Comparison of ENCODE assay signal across 19 cellular contexts in the genomic region with DNA sequence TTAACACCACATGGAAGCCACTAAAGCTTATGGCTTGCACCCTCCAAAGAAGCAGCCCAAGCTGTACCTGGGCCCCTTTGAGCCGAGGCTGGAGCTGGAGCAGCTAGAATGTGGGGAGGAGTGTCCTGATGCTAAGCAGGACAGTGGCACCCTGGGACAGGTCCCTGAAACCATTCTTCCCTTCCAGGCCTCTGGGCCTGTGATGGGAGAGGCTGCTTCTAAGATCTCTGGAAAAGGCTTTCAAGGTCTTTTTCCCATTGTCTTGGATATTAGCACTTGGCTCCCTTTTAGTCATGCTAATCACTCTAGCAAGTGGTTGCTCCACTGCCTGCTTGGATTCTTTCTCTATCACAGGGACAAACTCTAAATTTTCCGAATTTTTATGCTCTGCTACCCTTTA. TPM values are rescaled to one million over a fixed set of nuclear protein-coding genes. Genes with fewer than 3 reads are reported as not detected.
DNase-seq lines count a peak whose midpoint lies in the region; ATAC-seq and TF ChIP-seq lines count a peak whose summit lies in the region.
"Had no signal": no experiment of that assay in that cellular context is flagged by ENCODE, and none has a peak within 500 bp of the region (broad histone marks: within the 10 kb centered on the region; RNA-seq: fewer than 3 reads in every experiment).

No MANE protein-coding gene starts in this region.

- H3K4me1 Mint-ChIP-seq in CD8-positive, alpha-beta T cell (ENCODE audit: low read depth), result peaks cover 69% of the 10 kb centered on the region
- peaks cover 10 to 16% of the 10 kb centered on the region in 2 experiments for H3K4me1 Mint-ChIP-seq in H9
- peaks cover 20% of the 10 kb centered on the region for H3K4me1 Mint-ChIP-seq in activated CD8-positive, alpha-beta memory T cell treated with anti-CD3 and anti-CD28 coated beads, Interleukin-2, amount 10 ng/mL, durations not matched to agents 7 days and 5 days

- no peaks in the 10 kb centered on the region for H3K27me3 Mint-ChIP-seq in CD8-positive, alpha-beta T cell (ENCODE audit: low read depth)
- H3K27me3 Mint-ChIP-seq in H9 (ENCODE audit: low read depth), result no peaks in the 10 kb centered on the region
- H3K27me3 Mint-ChIP-seq in activated CD8-positive, alpha-beta memory T cell treated with anti-CD3 and anti-CD28 coated beads, Interleukin-2, amount 10 ng/mL, durations not matched to agents 7 days and 5 days, result no peaks in the 10 kb centered on the region

- intact Hi-C loops in CD8-positive, alpha-beta T cell (cut with DNase I, micrococcal nuclease), result no loop called here

- H3K36me3 ChIP-seq in CD8-positive, alpha-beta T cell (ENCODE audit: insufficient read depth, low read length), result no peaks in the 10 kb centered on the region
- H3K36me3 ChIP-seq in mesendoderm (ENCODE audit: control insufficient read depth, insufficient read depth, low read length), result no peaks in the 10 kb centered on the region

- H3K23me2 ChIP-seq in H9 (ENCODE audit: insufficient read length, low read depth, low read length, poor library complexity, severe bottlenecking), result no peaks in the 10 kb centered on the region

- no peak overlapping the region for H3K14ac ChIP-seq in H9 (ENCODE audit: insufficient read depth, low read length)

- H2AK5ac ChIP-seq in H9 (ENCODE audit: insufficient read length, low read length), result no peak overlapping the region
- H2AK5ac ChIP-seq in mesendoderm (ENCODE audit: low read length), result no peak overlapping the region

- H3K9me3 Mint-ChIP-seq in CD8-positive, alpha-beta T cell, result peaks cover 4% of the 10 kb centered on the region
- H3K9me3 Mint-ChIP-seq in H9, result peaks cover 48 to 72% of the 10 kb centered on the region in 2 experiments
- peaks cover 26% of the 10 kb centered on the region for H3K9me3 Mint-ChIP-seq in activated CD8-positive, alpha-beta memory T cell treated with anti-CD3 and anti-CD28 coated beads, Interleukin-2, amount 10 ng/mL, durations not matched to agents 7 days and 5 days (ENCODE audit: low read depth)

- no peak overlapping the region for H2BK12ac ChIP-seq in H9 (ENCODE audit: insufficient read length, low read depth, low read length)

- no peak overlapping the region for H3K4me3 ChIP-seq in CD8-positive, alpha-beta T cell (ENCODE audit: low read depth, low read length)
- no peak overlapping the region for H3K4me3 ChIP-seq in mesendoderm (ENCODE audit: low read length)
- H3K4me3 ChIP-seq: MG63, SJSA1 had no signal

- no peak overlapping the region for H2BK5ac ChIP-seq in H9 (ENCODE audit: insufficient read length, low read length)
- H2BK5ac ChIP-seq in mesendoderm (ENCODE audit: low read length), result no peak overlapping the region

- H4K5ac ChIP-seq in H9 (ENCODE audit: insufficient read length, low read depth, low read length) (no peak overlapping the region), mesendoderm (ENCODE audit: low read length) (no peak overlapping the region)

- H3K9me3 ChIP-seq in CD8-positive, alpha-beta T cell (ENCODE audit: low read length), result no peaks in the 10 kb centered on the region
- H3K9me3 ChIP-seq in H9 (ENCODE audit: control insufficient read depth, low read depth, low read length), result peaks cover 11% of the 10 kb centered on the region
- H3K9me3 ChIP-seq: SJSA1 had no signal

- H3K23ac ChIP-seq in H9 (ENCODE audit: insufficient read length, low read depth, low read length) (no peak overlapping the region), mesendoderm (ENCODE audit: low read length) (no peak overlapping the region)

- CTCF ChIA-PET in CD8-positive, alpha-beta T cell (lab: Charles Lee), result no interaction called here
- CTCF ChIA-PET in activated CD8-positive, alpha-beta memory T cell treated with anti-CD3 and anti-CD28 coated beads, Interleukin-2, amount 10 ng/mL, durations not matched to agents 7 days and 5 days (lab: Charles Lee), result no interaction called here

- H3K4ac ChIP-seq in H9 (ENCODE audit: low read depth, low read length) (no peak overlapping the region), mesendoderm (ENCODE audit: low read depth, low read length) (no peak overlapping the region)

- POLR2A ChIA-PET in CD8-positive, alpha-beta T cell (lab: Charles Lee), result no interaction called here

- H3K4me2 ChIP-seq in H9 (ENCODE audit: insufficient read depth, insufficient read length, low read length) (no peak overlapping the region), mesendoderm (ENCODE audit: low read length) (no peak overlapping the region)

- ATAC-seq in CD8-positive, alpha-beta T cell, result peak; percentile 23
- no peak for ATAC-seq in activated CD8-positive, alpha-beta memory T cell treated with anti-CD3 and anti-CD28 coated beads, Interleukin-2, amount 10 ng/mL, durations not matched to agents 7 days and 5 days

- no peak overlapping the region for H4K8ac ChIP-seq in H9 (replicated peaks; ENCODE audit: insufficient read length, low read depth, low read length)
- no peak overlapping the region for H4K8ac ChIP-seq in mesendoderm (ENCODE audit: low read depth, low read length)

- H4K91ac ChIP-seq in H9 (ENCODE audit: insufficient read length, low read depth, low read length), result no peak overlapping the region

- no peaks in the 10 kb centered on the region for H3K27me3 ChIP-seq in CD8-positive, alpha-beta T cell (ENCODE audit: insufficient read depth, low read length)
- H3K27me3 ChIP-seq in H9 (ENCODE audit: insufficient read depth, low read length) (no peaks in the 10 kb centered on the region), mesendoderm (ENCODE audit: insufficient read depth, low read length, poor library complexity) (no peaks in the 10 kb centered on the region)
- H3K27me3 ChIP-seq: MG63, SJSA1 had no signal

- no peak overlapping the region for H2AFZ ChIP-seq in H9 (ENCODE audit: low read length)

- peaks cover 3% of the 10 kb centered on the region; the same call in 1 of the 2 replicates for H3K79me2 ChIP-seq in H9 (ENCODE audit: insufficient read depth, low read length)
- H3K79me2 ChIP-seq in mesendoderm (ENCODE audit: control insufficient read depth, insufficient read depth, low read length), result peaks cover 2% of the 10 kb centered on the region

- no peak for DNase-seq in CD8-positive, alpha-beta T cell
- DNase-seq in H9 (peak; percentile 69), UCSD-AML1 (lab: John Stamatoyannopoulos, UW; ENCODE audit: unreplicated experiment) (peak; percentile 7), iPS DF 19.7 (ENCODE audit: low read depth, low spot score) (peak; percentile 68), COR-L47 (lab: John Stamatoyannopoulos, UW) (no peak), mesendoderm (no peak)
- no peak for DNase-seq in activated CD8-positive, alpha-beta memory T cell treated with anti-CD3 and anti-CD28 coated beads, Interleukin-2, amount 10 ng/mL, durations not matched to agents 7 days and 5 days
- no peak for DNase-seq in stimulated activated CD4-positive, alpha-beta T cell treated with anti-CD3 and anti-CD28 coated beads, Interleukin-15, amount 100 ng/mL, for 24 hours
- DNase-seq: Caco-2, DMS153, IMR-90, Karpas-422, MG63, NCI-H1092, NCI-H2081 treated with DMSO at 0.1 percent for 48 hours, NCI-H510A, NCI-H774 had no signal

- no peak overlapping the region for H3K18ac ChIP-seq in H9 (ENCODE audit: insufficient read length, low read depth, low read length)
- H3K18ac ChIP-seq in mesendoderm (ENCODE audit: low read length), result no peak overlapping the region

- no peak overlapping the region for H2BK20ac ChIP-seq in H9 (ENCODE audit: low read depth, low read length, poor library complexity, severe bottlenecking)

- H3K79me1 ChIP-seq in H9 (ENCODE audit: insufficient read depth, low read depth, low read length, poor library complexity, severe bottlenecking) (peaks cover 3% of the 10 kb centered on the region), mesendoderm (ENCODE audit: low read length) (peaks cover 13% of the 10 kb centered on the region)

- no peaks in the 10 kb centered on the region for H4K20me1 ChIP-seq in H9 (ENCODE audit: control insufficient read depth, insufficient read depth, insufficient read length)

- H2BK120ac ChIP-seq in H9 (ENCODE audit: low read depth, low read length, poor library complexity, severe bottlenecking), result no peak overlapping the region
- no peak overlapping the region for H2BK120ac ChIP-seq in mesendoderm (ENCODE audit: low read depth, low read length)

- H3K56ac ChIP-seq in H9 (ENCODE audit: insufficient read length, low read depth, low read length) (no peak overlapping the region), mesendoderm (ENCODE audit: low read length) (no peak overlapping the region)

- WGBS in H9 (ENCODE audit: extremely low coverage, insufficient read length, low lambda C conversion rate), result no CpG with 5 or more reads among the region's 2 CpGs
- no CpG with 5 or more reads among the region's 2 CpGs for WGBS in mesendoderm (ENCODE audit: extremely low coverage, insufficient coverage, low lambda C conversion rate)

- no peak overlapping the region for H2BK15ac ChIP-seq in H9 (ENCODE audit: low read depth, low read length)
- no peak overlapping the region for H2BK15ac ChIP-seq in mesendoderm (replicated peaks; ENCODE audit: low read depth)

- no peak for TF ChIP-seq CTCF in CD8-positive, alpha-beta T cell (IDR thresholded peaks at IDR 0.05)
- no peak for TF ChIP-seq CTCF in H9 (conservative IDR thresholded peaks at IDR 0.05)

- H3K4me3 Mint-ChIP-seq in CD8-positive, alpha-beta T cell, result no peak overlapping the region
- no peak overlapping the region for H3K4me3 Mint-ChIP-seq in H9
- no peak overlapping the region for H3K4me3 Mint-ChIP-seq in activated CD8-positive, alpha-beta memory T cell treated with anti-CD3 and anti-CD28 coated beads, Interleukin-2, amount 10 ng/mL, durations not matched to agents 7 days and 5 days

- H3K27ac ChIP-seq in CD8-positive, alpha-beta T cell (ENCODE audit: low read depth, low read length), result no peak overlapping the region
- peak overlapping the region; percentile 5 for H3K27ac ChIP-seq in H9 (ENCODE audit: insufficient read length, low read depth, low read length)
- no peak overlapping the region for H3K27ac ChIP-seq in mesendoderm (ENCODE audit: low read depth, low read length)
- H3K27ac ChIP-seq: C4-2B, SJSA1 had no signal

- no peak overlapping the region for H3K27ac Mint-ChIP-seq in CD8-positive, alpha-beta T cell
- H3K27ac Mint-ChIP-seq in H9, result peak overlapping the region; percentile 2 to 65 (median 11); a peak in 5 of 7 replicates
- no peak overlapping the region for H3K27ac Mint-ChIP-seq in activated CD8-positive, alpha-beta memory T cell treated with anti-CD3 and anti-CD28 coated beads, Interleukin-2, amount 10 ng/mL, durations not matched to agents 7 days and 5 days

- H3K9ac ChIP-seq in H9 (ENCODE audit: extremely low read depth, insufficient read length, low read length) (no peak overlapping the region), mesendoderm (ENCODE audit: low read length) (no peak overlapping the region)

- no peak overlapping the region for H3T11ph ChIP-seq in H9 (ENCODE audit: low read length)

- H3K4me1 ChIP-seq in CD8-positive, alpha-beta T cell (ENCODE audit: insufficient read depth, low read length), result peaks cover 16% of the 10 kb centered on the region
- H3K4me1 ChIP-seq in H9 (ENCODE audit: insufficient read depth, low read length) (no peaks in the 10 kb centered on the region; the same call in 1 of the 2 replicates), mesendoderm (ENCODE audit: control insufficient read depth, low read depth, low read length) (no peaks in the 10 kb centered on the region)
- H3K4me1 ChIP-seq: Caco-2 had no signal

- H3K36me3 Mint-ChIP-seq in CD8-positive, alpha-beta T cell, result peaks cover 63% of the 10 kb centered on the region
- H3K36me3 Mint-ChIP-seq in H9 (ENCODE audit: insufficient read depth in 1 of 3, low read depth in 3 of 3), result peaks cover 66 to 75% (median 74%) of the 10 kb centered on the region in 3 experiments
- peaks cover 64% of the 10 kb centered on the region for H3K36me3 Mint-ChIP-seq in activated CD8-positive, alpha-beta memory T cell treated with anti-CD3 and anti-CD28 coated beads, Interleukin-2, amount 10 ng/mL, durations not matched to agents 7 days and 5 days

RNA-seq across cellular contexts. Expression of a gene that starts 40.9 kb away (rescaled TPM):
- total RNA-seq in CD8-positive, alpha-beta T cell, result 100 to 1,000 TPM; 112 to 115 TPM
- 60.6 and 61.2 TPM in 2 replicates for total RNA-seq in H9 (2021)
- 100 to 1,000 TPM; 104 to 112 TPM for total RNA-seq in activated CD8-positive, alpha-beta memory T cell treated with anti-CD3 and anti-CD28 coated beads, Interleukin-2, amount 10 ng/mL, durations not matched to agents 7 days and 5 days
- polyA plus RNA-seq in mesendoderm (2013, experiment 1 of 2), result 38.7 TPM
- 37.7 TPM for polyA plus RNA-seq in mesendoderm (2013, experiment 2 of 2)

Comparison
In these comparisons a context has a peak if more than half of its experiments do, and no peak if none do; other contexts are left out.
1. DNase-seq: peak in H9 (single experiment), UCSD-AML1 (single experiment) and iPS DF 19.7 (single experiment); none in CD8-positive, alpha-beta T cell (0 of 7), COR-L47 (single experiment), activated CD8-positive, alpha-beta memory T cell treated with anti-CD3 and anti-CD28 coated beads, Interleukin-2, amount 10 ng/mL, durations not matched to agents 7 days and 5 days (single experiment), stimulated activated CD4-positive, alpha-beta T cell treated with anti-CD3 and anti-CD28 coated beads, Interleukin-15, amount 100 ng/mL, for 24 hours (single experiment) and mesendoderm (single experiment).
2. H3K27ac Mint-ChIP-seq: peak in H9 (3 of 3); none in CD8-positive, alpha-beta T cell (single experiment) and activated CD8-positive, alpha-beta memory T cell treated with anti-CD3 and anti-CD28 coated beads, Interleukin-2, amount 10 ng/mL, durations not matched to agents 7 days and 5 days (single experiment).